Comparison of ENCODE assay signal across 6 cellular contexts in the genomic region with DNA sequence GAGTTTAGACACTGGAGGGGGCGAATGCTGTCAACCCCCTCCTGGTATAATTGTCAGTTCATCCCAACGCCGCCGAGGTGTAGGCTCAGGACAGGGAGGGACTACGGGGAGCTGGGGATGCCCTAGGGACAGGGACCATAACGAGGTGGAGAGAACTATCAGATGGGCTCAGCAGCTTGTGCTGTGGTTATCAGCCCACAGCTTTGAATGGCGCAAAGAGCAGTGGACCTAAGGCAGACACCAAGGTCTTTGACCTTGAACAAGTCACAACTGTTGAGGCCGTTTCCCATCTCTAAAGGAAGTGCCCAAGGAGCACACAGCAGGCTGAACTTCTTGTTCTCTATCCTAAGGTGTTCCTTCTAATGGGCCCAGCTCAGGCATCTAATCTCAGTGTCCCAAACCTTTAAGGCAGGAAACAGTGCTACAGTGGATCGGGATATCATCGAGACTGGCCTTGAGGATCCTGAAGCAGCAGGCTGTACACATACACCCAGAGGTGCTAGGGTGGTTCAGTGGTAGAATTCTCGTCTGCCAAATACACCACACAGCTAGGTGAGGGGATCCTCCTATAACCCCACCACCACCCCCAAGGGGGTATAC. TPM values are rescaled to one million over a fixed set of nuclear protein-coding genes. Genes with fewer than 3 reads are reported as not detected.
DNase-seq lines count a peak whose midpoint lies in the region; ATAC-seq and TF ChIP-seq lines count a peak whose summit lies in the region.

No MANE protein-coding gene starts in this region.

- peaks cover 19% of the 10 kb centered on the region for H3K36me3 ChIP-seq in fibroblast of lung (ENCODE audit: control insufficient read depth, insufficient read depth, low read length)

- no peak for ATAC-seq in stimulated activated naive CD8-positive, alpha-beta T cell treated with anti-CD3 and anti-CD28 coated beads, Interleukin-15, Interleukin-2, amounts not matched to agents 100 U/mL and 50 U/mL, for 24 hours
- ATAC-seq in stimulated activated naive CD8-positive, alpha-beta T cell treated with anti-CD3 and anti-CD28 coated beads, Interleukin-15, amount 100 ng/mL, for 72 hours: no peak
- ATAC-seq in GM21390 (IDR thresholded peaks at IDR 0.05; ENCODE audit: unreplicated experiment): no peak

- peak overlapping the region; percentile 91 for H3K27ac ChIP-seq in fibroblast of lung (ENCODE audit: insufficient read depth, low read length)

- H3K4me1 Mint-ChIP-seq in stimulated activated naive CD8-positive, alpha-beta T cell treated with anti-CD3 and anti-CD28 coated beads, Interleukin-15, Interleukin-2, amounts not matched to agents 100 ng/mL and 50 ng/mL, for 24 hours (ENCODE audit: low read depth): peaks cover 58% of the 10 kb centered on the region
- H3K4me1 Mint-ChIP-seq in stimulated activated naive CD8-positive, alpha-beta T cell treated with anti-CD3 and anti-CD28 coated beads, Interleukin-15, amount 100 ng/mL, for 72 hours: peaks cover 66% of the 10 kb centered on the region

- H4K20me1 ChIP-seq in fibroblast of lung (ENCODE audit: control insufficient read depth, extremely low read depth, insufficient read depth, low read length): no peaks in the 10 kb centered on the region

- H3K27me3 Mint-ChIP-seq in stimulated activated naive CD8-positive, alpha-beta T cell treated with anti-CD3 and anti-CD28 coated beads, Interleukin-15, Interleukin-2, amounts not matched to agents 100 ng/mL and 50 ng/mL, for 24 hours: no peaks in the 10 kb centered on the region
- no peaks in the 10 kb centered on the region for H3K27me3 Mint-ChIP-seq in stimulated activated naive CD8-positive, alpha-beta T cell treated with anti-CD3 and anti-CD28 coated beads, Interleukin-15, amount 100 ng/mL, for 72 hours

- no peaks in the 10 kb centered on the region for H3K9me3 ChIP-seq in fibroblast of lung (ENCODE audit: control insufficient read depth, insufficient read depth, low read depth, low read length)

- H3K36me3 Mint-ChIP-seq in stimulated activated naive CD8-positive, alpha-beta T cell treated with anti-CD3 and anti-CD28 coated beads, Interleukin-15, Interleukin-2, amounts not matched to agents 100 ng/mL and 50 ng/mL, for 24 hours (ENCODE audit: low read depth): peaks cover 64% of the 10 kb centered on the region

- peak overlapping the region; percentile 60 to 84 (median 64) for H3K4me3 ChIP-seq in fibroblast of lung (replicated peaks in 1 of 4; ENCODE audit: control extremely low read depth in 1 of 4, insufficient read depth in 1 of 4, low read depth in 3 of 4, low read length in 4 of 4)

- peak overlapping the region; percentile 99 for H3K4me2 ChIP-seq in fibroblast of lung (ENCODE audit: extremely low read depth, insufficient read depth, low read length)

- peaks cover 10% of the 10 kb centered on the region for H3K4me1 ChIP-seq in fibroblast of lung (ENCODE audit: control insufficient read depth, extremely low read depth, insufficient read depth, low read length)

- peaks cover 9% of the 10 kb centered on the region for H3K79me2 ChIP-seq in fibroblast of lung (ENCODE audit: control insufficient read depth, insufficient read depth, low read length)

- no peak for TF ChIP-seq CTCF in fibroblast of lung (conservative IDR thresholded peaks at IDR 0.05 in 1 of 2, IDR thresholded peaks at IDR 0.05 in 1 of 2; ENCODE audit: low read depth in 1 of 2, low read length in 2 of 2)

- peak overlapping the region; percentile 85 for H2AFZ ChIP-seq in fibroblast of lung (ENCODE audit: low read length)

- H3K9ac ChIP-seq in fibroblast of lung (ENCODE audit: insufficient read depth, low read length): peak overlapping the region; percentile 70

- DNase-seq in stimulated activated naive CD8-positive, alpha-beta T cell treated with anti-CD3 and anti-CD28 coated beads, Interleukin-15, Interleukin-2, amounts not matched to agents 100 U/mL and 50 U/mL, for 24 hours: no peak
- DNase-seq in fibroblast of lung (ENCODE audit: low read depth in 2 of 2): no peak
- no peak for DNase-seq in stimulated activated naive CD8-positive, alpha-beta T cell treated with anti-CD3 and anti-CD28 coated beads, Interleukin-15, amount 100 ng/mL, for 72 hours
- no peak for DNase-seq in effector CD4-positive, alpha-beta T cell

- peak overlapping the region; percentile 96 for H3K4me3 Mint-ChIP-seq in stimulated activated naive CD8-positive, alpha-beta T cell treated with anti-CD3 and anti-CD28 coated beads, Interleukin-15, Interleukin-2, amounts not matched to agents 100 ng/mL and 50 ng/mL, for 24 hours
- H3K4me3 Mint-ChIP-seq in stimulated activated naive CD8-positive, alpha-beta T cell treated with anti-CD3 and anti-CD28 coated beads, Interleukin-15, amount 100 ng/mL, for 72 hours: peak overlapping the region; percentile 93 to 96

- H3K27me3 ChIP-seq in fibroblast of lung (ENCODE audit: control insufficient read depth, insufficient read depth, low read length): no peaks in the 10 kb centered on the region

- H3K27ac Mint-ChIP-seq in stimulated activated naive CD8-positive, alpha-beta T cell treated with anti-CD3 and anti-CD28 coated beads, Interleukin-15, Interleukin-2, amounts not matched to agents 100 ng/mL and 50 ng/mL, for 24 hours: peak overlapping the region; percentile 98
- H3K27ac Mint-ChIP-seq in stimulated activated naive CD8-positive, alpha-beta T cell treated with anti-CD3 and anti-CD28 coated beads, Interleukin-15, amount 100 ng/mL, for 72 hours: peak overlapping the region; percentile 97 to 99

- no peaks in the 10 kb centered on the region for H3K9me3 Mint-ChIP-seq in stimulated activated naive CD8-positive, alpha-beta T cell treated with anti-CD3 and anti-CD28 coated beads, Interleukin-15, Interleukin-2, amounts not matched to agents 100 ng/mL and 50 ng/mL, for 24 hours
- no peaks in the 10 kb centered on the region for H3K9me3 Mint-ChIP-seq in stimulated activated naive CD8-positive, alpha-beta T cell treated with anti-CD3 and anti-CD28 coated beads, Interleukin-15, amount 100 ng/mL, for 72 hours

RNA-seq across cellular contexts. Expression of gene TUT1, which starts 1.0 kb away (rescaled TPM):
- total RNA-seq in fibroblast of lung: 6.9 and 7.8 TPM in 2 replicates
- polyA plus RNA-seq in fibroblast of lung: 5.5 and 6.8 TPM in 2 replicates
- 7.1 and 9.5 TPM in 2 replicates for polyA plus RNA-seq in fibroblast of lung (2012)
- polyA minus RNA-seq in fibroblast of lung (ENCODE audit: low replicate concordance): 5.9 and 7.1 TPM in 2 replicates

RNA-seq across cellular contexts. Expression of gene MTA2, which starts 9.3 kb away (rescaled TPM):
- total RNA-seq in fibroblast of lung: 117 and 124 TPM in 2 replicates
- polyA plus RNA-seq in fibroblast of lung: 31.4 and 33.6 TPM in 2 replicates
- 65.0 and 77.5 TPM in 2 replicates for polyA plus RNA-seq in fibroblast of lung (2012)
- 73.0 and 89.7 TPM in 2 replicates for polyA minus RNA-seq in fibroblast of lung (ENCODE audit: low replicate concordance)

RNA-seq across cellular contexts. Expression of gene EEF1G, which starts 18.6 kb away (rescaled TPM):
- 1,405 and 1,825 TPM in 2 replicates for total RNA-seq in fibroblast of lung
- 1,308 and 1,333 TPM in 2 replicates for polyA plus RNA-seq in fibroblast of lung
- polyA plus RNA-seq in fibroblast of lung (2012): 1,642 and 1,675 TPM in 2 replicates
- 2,187 and 2,476 TPM in 2 replicates for polyA minus RNA-seq in fibroblast of lung (ENCODE audit: low replicate concordance)

RNA-seq across cellular contexts. Expression of gene EML3, which starts 20.3 kb away (rescaled TPM):
- 17.5 and 20.5 TPM in 2 replicates for total RNA-seq in fibroblast of lung
- 17.8 and 22.6 TPM in 2 replicates for polyA plus RNA-seq in fibroblast of lung
- polyA plus RNA-seq in fibroblast of lung (2012): 27.5 and 34.0 TPM in 2 replicates
- polyA minus RNA-seq in fibroblast of lung (ENCODE audit: low replicate concordance): 37.1 and 108 TPM in 2 replicates

RNA-seq across cellular contexts. Expression of gene ROM1, which starts 20.7 kb away (rescaled TPM):
- 8.5 and 9.9 TPM in 2 replicates for total RNA-seq in fibroblast of lung
- polyA plus RNA-seq in fibroblast of lung: 1.7 and 3.0 TPM in 2 replicates
- polyA plus RNA-seq in fibroblast of lung (2012): 6.3 and 7.5 TPM in 2 replicates
- 2.4 and 7.7 TPM in 2 replicates for polyA minus RNA-seq in fibroblast of lung (ENCODE audit: low replicate concordance)
